17 cellular contexts compared by ENCODE assay signal in genomic region chr1:66641851-66642473, GRCh38.
DNase-seq lines count a peak whose midpoint lies in the region; ATAC-seq and TF ChIP-seq lines count a peak whose summit lies in the region.
"Had no signal": no experiment of that assay in that cellular context is flagged by ENCODE, and none has a peak within 500 bp of the region (broad histone marks: within the 10 kb centered on the region; RNA-seq: fewer than 3 reads in every experiment).

No MANE protein-coding gene starts in this region.

- TF ChIP-seq POLR2A in IMR-90 (IDR thresholded peaks at IDR 0.05; ENCODE audit: low read depth, low read length), result no peak

- 100% methylated on average over 3 of the region's 4 CpGs; no CpG with 5 or more reads in 1 of the 2 experiments for WGBS in IMR-90 (ENCODE audit: extremely low coverage in 2 of 2, insufficient read length in 1 of 2), 2 experiments
- WGBS in mesenchymal stem cell, result 96% methylated on average over 4 of the region's 4 CpGs
- 99% methylated on average over 4 of the region's 4 CpGs for WGBS in mammary epithelial cell (ENCODE audit: low coverage, missing lambda C conversion rate)

- H2BK120ac ChIP-seq in IMR-90 (ENCODE audit: low read depth, low read length) (no peak overlapping the region), mesenchymal stem cell (ENCODE audit: low read depth, low read length) (no peak overlapping the region)

- H3K14ac ChIP-seq in IMR-90 (replicated peaks; ENCODE audit: low read depth, low read length) (peak overlapping the region; percentile 30; the same call in 1 of the 2 replicates), mesenchymal stem cell (ENCODE audit: low read length in 2 of 2) (no peak overlapping the region)

- TF ChIP-seq CTCF in IMR-90 (conservative IDR thresholded peaks at IDR 0.05; ENCODE audit: low read depth, low read length), result no peak
- TF ChIP-seq CTCF in WTC11 (IDR thresholded peaks at IDR 0.05), result no peak
- TF ChIP-seq CTCF in mammary epithelial cell (conservative IDR thresholded peaks at IDR 0.05 in 1 of 2, IDR thresholded peaks at IDR 0.05 in 1 of 2; ENCODE audit: extremely low read depth in 1 of 2, insufficient read depth in 1 of 2, low read depth in 1 of 2, low read length in 2 of 2), result no peak

- H3K9me1 ChIP-seq in IMR-90 (ENCODE audit: insufficient read depth, low read length), result peaks cover 10% of the 10 kb centered on the region

- intact Hi-C loops in IMR-90 (cut with micrococcal nuclease) (no loop called here), mammary epithelial cell (cut with micrococcal nuclease) (no loop called here)

- peaks cover 28% of the 10 kb centered on the region for H3K4me1 Mint-ChIP-seq in WTC11
- H3K4me1 Mint-ChIP-seq: CD4-positive, CD25-positive, alpha-beta regulatory T cell had no signal

- in situ Hi-C loops in IMR-90 (cut with MboI; ENCODE audit: low sequenced_read_pairs) (no loop called here), mammary epithelial cell (cut with MboI; ENCODE audit: low sequenced_read_pairs in 2 of 2) (no loop called here)

- POLR2A ChIA-PET in IMR-90 (lab: Charles Lee; ENCODE audit: unreplicated experiment), result no interaction called here
- POLR2A ChIA-PET in WTC11 (lab: Charles Lee), result no interaction called here

- H4K91ac ChIP-seq in IMR-90 (ENCODE audit: insufficient read depth, low read depth, low read length) (no peak overlapping the region), mesenchymal stem cell (ENCODE audit: low read length) (no peak overlapping the region)

- H3K36me3 ChIP-seq in IMR-90 (ENCODE audit: control insufficient read depth, insufficient read depth, low read length), result peaks cover 43% of the 10 kb centered on the region
- H3K36me3 ChIP-seq in mesenchymal stem cell (ENCODE audit: control insufficient read depth in 1 of 2, insufficient read depth in 2 of 2, low read depth in 1 of 2, low read length in 2 of 2), result peaks cover 10 to 13% of the 10 kb centered on the region in 2 experiments
- H3K36me3 ChIP-seq in mammary epithelial cell (ENCODE audit: insufficient read depth, low read length), result no peaks in the 10 kb centered on the region

- no peaks in the 10 kb centered on the region for H3K4me1 ChIP-seq in IMR-90 (ENCODE audit: control insufficient read depth, insufficient read depth, low read length)
- H3K4me1 ChIP-seq in mesenchymal stem cell (ENCODE audit: control insufficient read depth, insufficient read depth, low read depth, low read length), result no peaks in the 10 kb centered on the region
- peaks cover 10% of the 10 kb centered on the region for H3K4me1 ChIP-seq in mammary epithelial cell (ENCODE audit: insufficient read depth, low read length)

- no peak overlapping the region for H2AK9ac ChIP-seq in IMR-90 (replicated peaks; ENCODE audit: low read depth, low read length, poor library complexity)

- H2BK5ac ChIP-seq in IMR-90 (ENCODE audit: low read depth, low read length, poor library complexity, severe bottlenecking) (no peak overlapping the region), mesenchymal stem cell (ENCODE audit: low read depth, low read length, poor library complexity, severe bottlenecking) (no peak overlapping the region)

- H3K4ac ChIP-seq in IMR-90 (ENCODE audit: low read depth, low read length), result no peak overlapping the region
- H3K4ac ChIP-seq in mesenchymal stem cell (ENCODE audit: low read depth in 1 of 2, low read length in 2 of 2), result no peak overlapping the region

- H2AK5ac ChIP-seq in IMR-90 (ENCODE audit: low read depth, low read length), result no peak overlapping the region
- H2AK5ac ChIP-seq in mesenchymal stem cell (ENCODE audit: low read length, severe bottlenecking), result no peak overlapping the region

- no TSS peak for BruUV-seq in IMR-90 (replicated peaks; lab: Mats Ljungman, UMichigan)
- BruUV-seq in mammary epithelial cell (replicated peaks; lab: Mats Ljungman, UMichigan), result no TSS peak

- H3K79me1 ChIP-seq in IMR-90 (ENCODE audit: low read depth in 1 of 2, low read length in 2 of 2), result peaks cover 11 to 44% of the 10 kb centered on the region in 2 experiments; a peak in 3 of 4 replicates
- peaks cover 13% of the 10 kb centered on the region for H3K79me1 ChIP-seq in mesenchymal stem cell (replicated peaks; ENCODE audit: low read length, poor library complexity, severe bottlenecking)

- H2BK12ac ChIP-seq in mesenchymal stem cell (ENCODE audit: low read length in 2 of 2), result no peak overlapping the region

- H3K23ac ChIP-seq in IMR-90 (ENCODE audit: low read depth, low read length) (no peak overlapping the region; the same call in 1 of the 2 replicates), mesenchymal stem cell (ENCODE audit: low read length in 2 of 2) (no peak overlapping the region)

- H3K27me3 Mint-ChIP-seq in WTC11 (ENCODE audit: low read depth), result no peaks in the 10 kb centered on the region

- H2AFZ ChIP-seq in IMR-90 (replicated peaks; ENCODE audit: low read length, poor library complexity) (no peak overlapping the region), mesenchymal stem cell (ENCODE audit: low read depth, low read length) (no peak overlapping the region), mammary epithelial cell (ENCODE audit: low read depth, low read length) (no peak overlapping the region)

- H3K4me3 ChIP-seq in IMR-90 (ENCODE audit: insufficient read depth, low read depth, low read length) (no peak overlapping the region), mesenchymal stem cell (ENCODE audit: insufficient read depth in 1 of 2, low read depth in 1 of 2, low read length in 2 of 2) (no peak overlapping the region), mammary epithelial cell (replicated peaks in 1 of 3; ENCODE audit: insufficient read depth in 1 of 3, low read depth in 2 of 3, low read length in 3 of 3) (no peak overlapping the region)

- H3K56ac ChIP-seq in IMR-90 (ENCODE audit: extremely low read depth, insufficient read depth, low read length), result no peak overlapping the region

- CTCF ChIA-PET in IMR-90 (lab: Yijun Ruan, JAX), result no interaction called here
- CTCF ChIA-PET in WTC11 (lab: Charles Lee), result no interaction called here
- CTCF ChIA-PET in mammary epithelial cell (lab: Charles Lee; ENCODE audit: low non-redundant PET), result interaction anchor here (0.6 kb wide), 1 partner anchor 176 kb away, joined by 3 read pairs; no protein-coding TSS in a partner anchor

- DNase-seq in EH (ENCODE audit: low read depth) (peak; percentile 54), IMR-90 (no peak), WTC11 (ENCODE audit: low spot score) (no peak), mesenchymal stem cell (no peak), NCI-H524 (lab: John Stamatoyannopoulos, UW) (no peak), GM19240 (ENCODE audit: insufficient read length, low spot score) (no peak), hepatic stellate cell (ENCODE audit: low spot score) (no peak), mammary epithelial cell (no peak)
- DNase-seq: CD4-positive, CD25-positive, alpha-beta regulatory T cell; DND-41; GDM1; KBM-7; NCI-H1092; NCI-H1436; NCI-H187 treated with DMSO at 0.1 percent for 48 hours; NCI-H748 treated with DMSO at 0.1 percent for 48 hours had no signal

- H3K18ac ChIP-seq in IMR-90 (ENCODE audit: low read depth, low read length) (no peak overlapping the region), mesenchymal stem cell (ENCODE audit: low read depth in 1 of 2, low read length in 2 of 2) (no peak overlapping the region)

- H3K79me2 ChIP-seq in mammary epithelial cell (ENCODE audit: insufficient read depth, low read length), result no peaks in the 10 kb centered on the region

- H2BK15ac ChIP-seq in IMR-90 (ENCODE audit: low read depth, low read length) (no peak overlapping the region), mesenchymal stem cell (ENCODE audit: low read depth, poor library complexity, severe bottlenecking) (no peak overlapping the region)

- peak; percentile 36; the same call in 1 of the 2 replicates for ATAC-seq in IMR-90 (ENCODE audit: low read depth)
- ATAC-seq in WTC11, result peak; percentile 56
- ATAC-seq: HepG2 had no signal

- peak overlapping the region; percentile 35 for H3K27ac Mint-ChIP-seq in WTC11
- H3K27ac Mint-ChIP-seq: CD4-positive, CD25-positive, alpha-beta regulatory T cell had no signal

- H3K27me3 ChIP-seq in IMR-90 (ENCODE audit: control insufficient read depth, insufficient read depth, low read length) (no peaks in the 10 kb centered on the region), mesenchymal stem cell (ENCODE audit: control insufficient read depth in 1 of 2, insufficient read depth in 1 of 2, low read length in 2 of 2) (no peaks in the 10 kb centered on the region), mammary epithelial cell (ENCODE audit: insufficient read depth, low read length) (no peaks in the 10 kb centered on the region)

- H3K9ac ChIP-seq in IMR-90 (ENCODE audit: low read depth, low read length) (no peak overlapping the region), mesenchymal stem cell (ENCODE audit: low read length) (no peak overlapping the region), mammary epithelial cell (ENCODE audit: insufficient read depth, low read length) (no peak overlapping the region)

- dilution Hi-C loops in IMR-90 (cut with HindIII; ENCODE audit: low sequenced_read_pairs, unreplicated experiment), result no loop called here
- dilution Hi-C loops in mammary epithelial cell (cut with HindIII; ENCODE audit: low sequenced_read_pairs), result no loop called here

- H4K8ac ChIP-seq in IMR-90 (ENCODE audit: low read depth in 2 of 2, low read length in 2 of 2) (no peak overlapping the region), mesenchymal stem cell (ENCODE audit: low read length) (peak overlapping the region; percentile 55)

- no peak overlapping the region for H3K4me3 Mint-ChIP-seq in WTC11
- H3K4me3 Mint-ChIP-seq: CD4-positive, CD25-positive, alpha-beta regulatory T cell had no signal

- H3K9me3 Mint-ChIP-seq in WTC11, result peaks cover 5% of the 10 kb centered on the region
- H3K9me3 Mint-ChIP-seq: CD4-positive, CD25-positive, alpha-beta regulatory T cell had no signal

- no peaks in the 10 kb centered on the region for H3K36me3 Mint-ChIP-seq in WTC11
- H3K36me3 Mint-ChIP-seq: CD4-positive, CD25-positive, alpha-beta regulatory T cell had no signal

- H3K9me3 ChIP-seq in IMR-90 (ENCODE audit: control insufficient read depth, insufficient read depth, low read length) (no peaks in the 10 kb centered on the region), mesenchymal stem cell (ENCODE audit: control insufficient read depth, low read length) (no peaks in the 10 kb centered on the region), mammary epithelial cell (replicated peaks; ENCODE audit: insufficient read depth, low read length) (no peaks in the 10 kb centered on the region)

- no peak overlapping the region for H2BK20ac ChIP-seq in IMR-90 (ENCODE audit: low read depth, low read length)

- H4K5ac ChIP-seq in IMR-90 (ENCODE audit: low read depth, low read length), result no peak overlapping the region

- H4K20me1 ChIP-seq in IMR-90 (ENCODE audit: insufficient read depth, low read length) (peaks cover 3% of the 10 kb centered on the region; the same call in 1 of the 2 replicates), mammary epithelial cell (ENCODE audit: insufficient read depth, low read length) (no peaks in the 10 kb centered on the region)

- H3K4me2 ChIP-seq in IMR-90 (ENCODE audit: low read depth, low read length) (no peak overlapping the region), mesenchymal stem cell (ENCODE audit: low read length, poor library complexity, severe bottlenecking) (no peak overlapping the region), mammary epithelial cell (ENCODE audit: insufficient read depth, low read depth, low read length) (no peak overlapping the region)

- H3K27ac ChIP-seq in IMR-90 (ENCODE audit: insufficient read depth, low read length) (no peak overlapping the region), mesenchymal stem cell (ENCODE audit: low read length, poor library complexity, severe bottlenecking) (no peak overlapping the region), mammary epithelial cell (ENCODE audit: insufficient read depth, low read depth, low read length) (no peak overlapping the region)

- no peak for TF ChIP-seq RAD21 in IMR-90 (IDR thresholded peaks at IDR 0.05; ENCODE audit: low read length)
